ENCODE assay signal across 20 cellular contexts in the genomic region with DNA sequence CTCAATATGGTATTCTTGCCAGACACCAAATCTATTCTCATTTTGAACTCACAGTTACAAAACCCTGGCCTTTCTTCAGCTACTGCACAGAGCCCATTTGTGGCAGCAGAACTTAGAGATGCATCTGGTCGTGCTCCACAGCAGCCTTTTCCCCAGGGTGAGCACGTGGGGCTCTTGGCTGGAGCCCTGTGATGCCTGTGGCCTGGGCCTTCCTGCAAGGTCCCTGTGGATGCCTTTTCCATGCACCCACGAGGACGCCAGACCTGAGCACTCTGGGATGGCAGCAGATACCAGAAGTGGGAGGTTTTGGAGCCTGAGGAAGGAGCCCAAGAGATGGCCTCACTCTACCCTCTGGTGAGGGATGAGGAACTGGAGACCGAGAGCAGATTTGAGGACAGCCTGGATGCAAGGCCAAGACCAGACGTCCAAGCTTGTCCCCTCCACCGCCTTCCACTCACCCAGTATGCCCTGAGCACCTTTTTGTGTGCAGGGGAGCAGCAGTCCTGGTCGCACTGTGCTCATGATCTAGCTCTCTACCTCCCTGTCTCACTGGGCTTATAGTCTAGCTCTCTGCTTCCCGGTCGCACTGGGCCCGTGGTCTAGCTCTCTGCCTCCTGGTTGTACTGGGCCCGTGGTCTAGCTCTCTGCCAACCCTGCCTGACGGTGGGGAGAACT. TPM values are rescaled to one million over a fixed set of nuclear protein-coding genes. Genes with fewer than 3 reads are reported as not detected.
DNase-seq lines count a peak whose midpoint lies in the region; ATAC-seq and TF ChIP-seq lines count a peak whose summit lies in the region.
"Had no signal": no experiment of that assay in that cellular context is flagged by ENCODE, and none has a peak within 500 bp of the region (broad histone marks: within the 10 kb centered on the region; RNA-seq: fewer than 3 reads in every experiment).

No MANE protein-coding gene starts in this region.

- POLR2A ChIA-PET in OCI-LY7 (lab: Charles Lee), result interaction anchor here (1.1 to 1.6 kb wide), 5 partner anchors 13 to 21 kb away, joined by 3 to 6 read pairs (median 5); no protein-coding TSS in a partner anchor

- no peaks in the 10 kb centered on the region for H3K9me2 ChIP-seq in OCI-LY7 (ENCODE audit: insufficient read depth, low read length)

- H3K4me1 Mint-ChIP-seq in mesothelial cell of epicardium, result peaks cover 38% of the 10 kb centered on the region

- H4K20me1 ChIP-seq in BLaER1 (no peaks in the 10 kb centered on the region), OCI-LY7 (ENCODE audit: insufficient read depth, low read length) (no peaks in the 10 kb centered on the region)

- H3K4me2 ChIP-seq in BLaER1, result peak overlapping the region; percentile 56
- H3K4me2 ChIP-seq in OCI-LY7 (ENCODE audit: low read length), result peak overlapping the region; percentile 4; the same call in 1 of the 2 replicates
- H3K4me2 ChIP-seq: GM23338 had no signal

- peak overlapping the region; percentile 72 for H3K27ac Mint-ChIP-seq in mesothelial cell of epicardium
- H3K27ac Mint-ChIP-seq: CD4-positive, CD25-positive, alpha-beta regulatory T cell; GM23338 had no signal

- no peaks in the 10 kb centered on the region for H3K9me3 Mint-ChIP-seq in mesothelial cell of epicardium
- H3K9me3 Mint-ChIP-seq: CD4-positive, CD25-positive, alpha-beta regulatory T cell; GM23338 had no signal

- no peak overlapping the region for H2AFZ ChIP-seq in OCI-LY7 (ENCODE audit: low read length)
- H2AFZ ChIP-seq: GM23338 had no signal

- intact Hi-C loops in OCI-LY7 (cut with micrococcal nuclease; ENCODE audit: unreplicated experiment) (no loop called here), aorta (cut with DNase I) (no loop called here)

- TF ChIP-seq CTCF in OCI-LY7 (conservative IDR thresholded peaks at IDR 0.05; ENCODE audit: low read length), result no peak
- TF ChIP-seq CTCF in mesothelial cell of epicardium (IDR thresholded peaks at IDR 0.05; ENCODE audit: unreplicated experiment), result no peak

- H3K27me3 Mint-ChIP-seq in mesothelial cell of epicardium (ENCODE audit: low read depth), result no peaks in the 10 kb centered on the region
- H3K27me3 Mint-ChIP-seq: CD4-positive, CD25-positive, alpha-beta regulatory T cell had no signal

- CTCF ChIA-PET in OCI-LY7 (lab: Charles Lee; ENCODE audit: unreplicated experiment), result interaction anchor here (0.7 to 1.0 kb wide), 3 partner anchors 9 to 45 kb away, joined by 3 to 4 read pairs (median 3); no protein-coding TSS in a partner anchor

- H3K27ac ChIP-seq in BLaER1 (peak overlapping the region; percentile 68), OCI-LY7 (ENCODE audit: low read depth, low read length, poor library complexity, severe bottlenecking) (no peak overlapping the region), aorta (ENCODE audit: low read depth in 1 of 2, low read length in 2 of 2) (no peak overlapping the region)
- H3K27ac ChIP-seq: Peyer's patch had no signal

- H3K79me2 ChIP-seq in OCI-LY7 (ENCODE audit: insufficient read depth, low read depth, low read length), result no peaks in the 10 kb centered on the region

- DNase-seq in OCI-LY7 (ENCODE audit: low spot score), result no peak
- no peak for DNase-seq in mesothelial cell of epicardium (ENCODE audit: low spot score in 2 of 2, unreplicated experiment in 2 of 2)
- peak in 1 of 2 donors; percentile 73 for DNase-seq in aorta
- no peak for DNase-seq in medulla oblongata (ENCODE audit: extremely low spot score)
- no peak for DNase-seq in NAMALWA (ENCODE audit: low spot score)
- no peak for DNase-seq in foreskin melanocyte
- DNase-seq: CD4-positive, CD25-positive, alpha-beta regulatory T cell; DMS153; HCEC 1CT; IMR-90; KG1; MG63; NCI-H1417; NCI-H1694; NCI-H2029 treated with DMSO at 0.1 percent for 48 hours; NCI-H526 treated with DMSO at 0.1 percent for 48 hours; Peyer's patch; SHP77 treated with DMSO at 0.1 percent for 48 hours had no signal

- H3K9me3 ChIP-seq in BLaER1 (no peaks in the 10 kb centered on the region), OCI-LY7 (ENCODE audit: low read length) (no peaks in the 10 kb centered on the region), aorta (ENCODE audit: control insufficient read depth, low read length) (no peaks in the 10 kb centered on the region)
- H3K9me3 ChIP-seq: MG63, Peyer's patch had no signal

- H3K4me1 ChIP-seq in BLaER1 (peaks cover 91% of the 10 kb centered on the region), OCI-LY7 (ENCODE audit: insufficient read depth, low read length, poor library complexity, severe bottlenecking) (peaks cover 43% of the 10 kb centered on the region), aorta (ENCODE audit: control insufficient read depth in 1 of 2, insufficient read depth in 2 of 2, low read length in 2 of 2) (no peaks in the 10 kb centered on the region)
- H3K4me1 ChIP-seq: Peyer's patch had no signal

- H3K4me3 Mint-ChIP-seq in mesothelial cell of epicardium, result no peak overlapping the region
- H3K4me3 Mint-ChIP-seq: CD4-positive, CD25-positive, alpha-beta regulatory T cell; GM23338 had no signal

- H3K36me3 ChIP-seq in BLaER1 (no peaks in the 10 kb centered on the region), OCI-LY7 (ENCODE audit: insufficient read depth, low read length) (no peaks in the 10 kb centered on the region), aorta (ENCODE audit: control insufficient read depth in 1 of 2, insufficient read depth in 2 of 2, low read length in 1 of 2) (no peaks in the 10 kb centered on the region)
- H3K36me3 ChIP-seq: MG63, Peyer's patch had no signal

- peak; percentile 6 for ATAC-seq in aorta (ENCODE audit: low FRiP score)
- ATAC-seq: GM23338 had no signal

- H3K27me3 ChIP-seq in BLaER1, result no peaks in the 10 kb centered on the region
- no peaks in the 10 kb centered on the region for H3K27me3 ChIP-seq in aorta (ENCODE audit: control insufficient read depth in 1 of 2, insufficient read depth in 2 of 2, low read length in 1 of 2)
- H3K27me3 ChIP-seq: MG63, Peyer's patch had no signal

- 81 to 82% methylated on average over 13 of the region's 13 CpGs for WGBS in aorta, 2 donors

- BruUV-seq in OCI-LY7 (replicated peaks; lab: Mats Ljungman, UMichigan), result no TSS peak

- no peak overlapping the region; the same call in 1 of the 2 replicates for H3K9ac ChIP-seq in BLaER1

- H3K4me3 ChIP-seq in BLaER1 (no peak overlapping the region), OCI-LY7 (ENCODE audit: low read depth, low read length, poor library complexity, severe bottlenecking) (no peak overlapping the region), aorta (ENCODE audit: low read length in 2 of 2) (no peak overlapping the region)
- H3K4me3 ChIP-seq: GM23338, MG63, Peyer's patch had no signal

- H3K36me3 Mint-ChIP-seq in mesothelial cell of epicardium, result no peaks in the 10 kb centered on the region
- H3K36me3 Mint-ChIP-seq: CD4-positive, CD25-positive, alpha-beta regulatory T cell had no signal

RNA-seq across cellular contexts. Expression of a gene that starts 33.5 kb away (rescaled TPM):
- 19.9 and 26.4 TPM in 2 replicates for total RNA-seq in OCI-LY7 (2014; rRNA removed; shearing (Covaris generic))
- total RNA-seq in OCI-LY7 (2022) (14.7 and 19.2 TPM in 2 replicates), mesothelial cell of epicardium (34.5 to 39.4 TPM (median 35.9 TPM) in 3 replicates), aorta (10 to 100 TPM; 39.9 to 43.8 TPM)
- 10 to 100 TPM in 1 of 2 donors, 1 to 10 TPM in 1; 4.5 to 10.1 TPM for polyA plus RNA-seq in aorta
